In genomic region chr16:75494184-75494583, GRCh38 we compare ENCODE assay signal across 11 cellular contexts. TPM values are rescaled to one million over a fixed set of nuclear protein-coding genes. Genes with fewer than 3 reads are reported as not detected.
DNase-seq lines count a peak whose midpoint lies in the region; TF ChIP-seq lines count a peak whose summit lies in the region.
"Had no signal": no experiment of that assay in that cellular context is flagged by ENCODE, and none has a peak within 500 bp of the region (broad histone marks: within the 10 kb centered on the region; RNA-seq: fewer than 3 reads in every experiment).

No MANE protein-coding gene starts in this region.

- no peak overlapping the region for H2BK120ac ChIP-seq in mesenchymal stem cell (ENCODE audit: low read depth, low read length)

- peak overlapping the region; percentile 83 for H3K4me3 Mint-ChIP-seq in chondrocyte (ENCODE audit: unreplicated experiment)

- no peak overlapping the region for H2BK5ac ChIP-seq in mesenchymal stem cell (ENCODE audit: low read depth, low read length, poor library complexity, severe bottlenecking)

- peaks cover 18% of the 10 kb centered on the region for H3K4me1 Mint-ChIP-seq in chondrocyte (ENCODE audit: low read depth)

- no peak for TF ChIP-seq CTCF in cardiac muscle cell (IDR thresholded peaks at IDR 0.05; ENCODE audit: low read depth, low read length)
- no peak for TF ChIP-seq CTCF in chondrocyte (IDR thresholded peaks at IDR 0.05)
- TF ChIP-seq CTCF in suprapubic skin (IDR thresholded peaks at IDR 0.05): no peak
- no peak for TF ChIP-seq CTCF in GM10266 (IDR thresholded peaks at IDR 0.05; ENCODE audit: control insufficient read depth, insufficient read depth, low read depth, missing control alignments)

- intact Hi-C loops in cardiac septum (cut with DNase I): no loop called here

- H3K9me3 ChIP-seq in cardiac muscle cell (ENCODE audit: low read depth) (no peaks in the 10 kb centered on the region), mesenchymal stem cell (ENCODE audit: control insufficient read depth, low read length) (no peaks in the 10 kb centered on the region), suprapubic skin (no peaks in the 10 kb centered on the region)

- H3K9ac ChIP-seq in mesenchymal stem cell (ENCODE audit: low read length): no peak overlapping the region

- no peak overlapping the region for H2AK5ac ChIP-seq in mesenchymal stem cell (ENCODE audit: low read length, severe bottlenecking)

- TF ChIP-seq EP300 in suprapubic skin (IDR thresholded peaks at IDR 0.05): no peak

- H3K4me2 ChIP-seq in mesenchymal stem cell (ENCODE audit: low read length, poor library complexity, severe bottlenecking): peak overlapping the region; percentile 75

- H3K79me1 ChIP-seq in mesenchymal stem cell (replicated peaks; ENCODE audit: low read length, poor library complexity, severe bottlenecking): no peaks in the 10 kb centered on the region

- no peaks in the 10 kb centered on the region for H3K36me3 Mint-ChIP-seq in chondrocyte (ENCODE audit: low read depth)

- H3K27me3 ChIP-seq in cardiac muscle cell: peaks cover 14% of the 10 kb centered on the region
- H3K27me3 ChIP-seq in mesenchymal stem cell (ENCODE audit: control insufficient read depth in 1 of 2, insufficient read depth in 1 of 2, low read length in 2 of 2): peaks cover 39 to 43% of the 10 kb centered on the region in 2 experiments
- peaks cover 16% of the 10 kb centered on the region for H3K27me3 ChIP-seq in suprapubic skin

- H3K14ac ChIP-seq in mesenchymal stem cell (ENCODE audit: low read length in 2 of 2): no peak overlapping the region

- no peak for TF ChIP-seq POLR2A in suprapubic skin (IDR thresholded peaks at IDR 0.05)

- H3K27ac ChIP-seq in cardiac muscle cell (no peak overlapping the region), mesenchymal stem cell (ENCODE audit: low read length, poor library complexity, severe bottlenecking) (no peak overlapping the region), suprapubic skin (no peak overlapping the region)

- H3K4me1 ChIP-seq in cardiac muscle cell (ENCODE audit: low read depth) (peaks cover 5% of the 10 kb centered on the region), mesenchymal stem cell (ENCODE audit: control insufficient read depth, insufficient read depth, low read depth, low read length) (peaks cover 13% of the 10 kb centered on the region), suprapubic skin (peaks cover 14% of the 10 kb centered on the region)

- H4K8ac ChIP-seq in mesenchymal stem cell (ENCODE audit: low read length): no peak overlapping the region

- no peak overlapping the region for H2BK12ac ChIP-seq in mesenchymal stem cell (ENCODE audit: low read length in 2 of 2)

- no peak for DNase-seq in cardiac muscle cell (ENCODE audit: low read depth in 1 of 2, low spot score in 1 of 2)
- DNase-seq in cardiac septum (ENCODE audit: low spot score): no peak
- no peak for DNase-seq in chondrocyte (ENCODE audit: low spot score)
- DNase-seq in mesenchymal stem cell: no peak
- DNase-seq in suprapubic skin (ENCODE audit: low spot score in 2 of 2): no peak
- no peak for DNase-seq in GM10266 (ENCODE audit: extremely low spot score)
- DNase-seq in activated CD4-positive, CD25-positive, alpha-beta regulatory T cell (lab: John Stamatoyannopoulos, UW): no peak
- DNase-seq in AG20443 (ENCODE audit: low spot score): no peak
- DNase-seq: activated CD4-positive, alpha-beta T cell treated with anti-CD3 and anti-CD28 coated beads for 48 hours; NCI-H748 treated with DMSO at 0.1 percent for 48 hours had no signal

- H3K4me3 ChIP-seq in cardiac muscle cell (peak overlapping the region; percentile 35), mesenchymal stem cell (ENCODE audit: insufficient read depth in 1 of 2, low read depth in 1 of 2, low read length in 2 of 2) (peak overlapping the region in 1 of 2 experiments; percentile 74), suprapubic skin (peak overlapping the region; percentile 44)

- no peaks in the 10 kb centered on the region for H3K9me3 Mint-ChIP-seq in chondrocyte (ENCODE audit: low read depth)

- H3K27me3 Mint-ChIP-seq in chondrocyte (ENCODE audit: low read depth): no peaks in the 10 kb centered on the region

- H3K23ac ChIP-seq in mesenchymal stem cell (ENCODE audit: low read length in 2 of 2): no peak overlapping the region

- no peak overlapping the region for H2AFZ ChIP-seq in mesenchymal stem cell (ENCODE audit: low read depth, low read length)

- H3K36me3 ChIP-seq in cardiac muscle cell: no peaks in the 10 kb centered on the region
- H3K36me3 ChIP-seq in mesenchymal stem cell (ENCODE audit: control insufficient read depth in 1 of 2, insufficient read depth in 2 of 2, low read depth in 1 of 2, low read length in 2 of 2): no peaks in the 10 kb centered on the region
- H3K36me3 ChIP-seq in suprapubic skin: no peaks in the 10 kb centered on the region

- no peak overlapping the region for H3K18ac ChIP-seq in mesenchymal stem cell (ENCODE audit: low read depth in 1 of 2, low read length in 2 of 2)

- no peak overlapping the region for H3K4ac ChIP-seq in mesenchymal stem cell (ENCODE audit: low read depth in 1 of 2, low read length in 2 of 2)

- H4K91ac ChIP-seq in mesenchymal stem cell (ENCODE audit: low read length): no peak overlapping the region

- 86% methylated on average over 4 of the region's 5 CpGs for WGBS in mesenchymal stem cell
- 48% methylated on average over 5 of the region's 5 CpGs for WGBS in suprapubic skin

- no peak overlapping the region for H3K27ac Mint-ChIP-seq in chondrocyte (ENCODE audit: unreplicated experiment)

- no peak overlapping the region for H2BK15ac ChIP-seq in mesenchymal stem cell (ENCODE audit: low read depth, poor library complexity, severe bottlenecking)

RNA-seq across cellular contexts. Expression of gene CHST6, which starts 1.1 kb away (rescaled TPM):
- total RNA-seq in cardiac muscle cell (3.2 and 3.8 TPM in 2 replicates), cardiac septum (4.5 TPM), chondrocyte (6.3 to 7.1 TPM (median 6.7 TPM) in 3 replicates), suprapubic skin (under 1 TPM in 3 of 4 donors, not detected in 1; 0.17 to 0.73 (median 0.30) TPM)
- 0.10 and 1.2 TPM in 2 replicates for polyA plus RNA-seq in cardiac muscle cell
- 0.26 TPM for polyA plus RNA-seq in mesenchymal stem cell (2013, experiment 1 of 2)
- 0.32 TPM for polyA plus RNA-seq in mesenchymal stem cell (2013, experiment 2 of 2)

RNA-seq across cellular contexts. Expression of gene TMEM170A, which starts 29.7 kb away (rescaled TPM):
- total RNA-seq in cardiac muscle cell (14.5 and 29.0 TPM in 2 replicates), cardiac septum (10.4 TPM), chondrocyte (12.7 to 14.5 TPM (median 13.4 TPM) in 3 replicates), suprapubic skin (10 to 100 TPM; 15.8 to 17.5 (median 16.5) TPM)
- 22.7 and 27.2 TPM in 2 replicates for polyA plus RNA-seq in cardiac muscle cell
- 7.8 TPM for polyA plus RNA-seq in mesenchymal stem cell (2013, experiment 1 of 2)
- 8.9 TPM for polyA plus RNA-seq in mesenchymal stem cell (2013, experiment 2 of 2)

RNA-seq across cellular contexts. Expression of gene CHST5, which starts 41.7 kb away (rescaled TPM):
- 0.35 and 0.66 TPM in 2 replicates for total RNA-seq in cardiac muscle cell
- polyA plus RNA-seq in cardiac muscle cell: 0.05 TPM in 1 of 2 replicates, not detected in the other
- 0.11 TPM for total RNA-seq in cardiac septum
- 0.07 to 0.17 TPM (median 0.10 TPM) in 3 replicates for total RNA-seq in chondrocyte
- 0.06 TPM for polyA plus RNA-seq in mesenchymal stem cell (2013, experiment 1 of 2)
- 0.03 TPM for polyA plus RNA-seq in mesenchymal stem cell (2013, experiment 2 of 2)
- total RNA-seq in suprapubic skin: under 1 TPM in 2 of 4 donors, not detected in 2; 0.31 to 0.56 TPM
- polyA plus RNA-seq: adipose tissue had no signal
